Comparison of ENCODE assay signal across 9 cellular contexts in the genomic region with DNA sequence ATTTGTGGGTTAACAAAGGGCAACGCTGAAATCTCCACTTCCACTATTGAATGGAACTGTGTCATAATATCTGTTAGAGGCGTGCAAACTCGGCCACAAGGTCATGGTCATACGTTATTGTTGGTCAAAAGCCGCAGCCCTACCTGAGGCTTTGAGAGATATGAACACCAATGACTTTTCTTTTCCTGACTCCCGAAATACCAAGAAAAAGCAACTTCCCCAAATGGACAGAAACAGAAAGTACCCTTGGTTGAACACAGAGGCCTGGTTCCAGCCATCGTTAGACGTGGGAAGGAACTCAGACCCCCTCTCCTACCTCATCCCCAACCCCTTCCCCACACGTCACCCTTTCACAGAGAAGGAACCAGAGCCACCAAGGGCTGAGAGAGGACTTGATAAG. TPM values are rescaled to one million over a fixed set of nuclear protein-coding genes. Genes with fewer than 3 reads are reported as not detected.
DNase-seq lines count a peak whose midpoint lies in the region; ATAC-seq and TF ChIP-seq lines count a peak whose summit lies in the region.
"Had no signal": no experiment of that assay in that cellular context is flagged by ENCODE, and none has a peak within 500 bp of the region (broad histone marks: within the 10 kb centered on the region; RNA-seq: fewer than 3 reads in every experiment).

No MANE protein-coding gene starts in this region.

- ATAC-seq in activated CD8-positive, alpha-beta memory T cell treated with anti-CD3 and anti-CD28 coated beads, Interleukin-2, amount 10 ng/mL, durations not matched to agents 7 days and 5 days: no peak
- no peak for ATAC-seq in stimulated activated effector memory CD8-positive, alpha-beta T cell treated with anti-CD3 and anti-CD28 coated beads, Interleukin-12 subunit alpha, Interleukin-12 subunit beta, amount 100 ng/mL, for 72 hours
- ATAC-seq in GM18909 (IDR thresholded peaks at IDR 0.05; ENCODE audit: poor library complexity, unreplicated experiment) (no peak), HG03469 (IDR thresholded peaks at IDR 0.05; ENCODE audit: unreplicated experiment) (no peak)

- peaks cover 37% of the 10 kb centered on the region for H3K36me3 Mint-ChIP-seq in activated CD8-positive, alpha-beta memory T cell treated with anti-CD3 and anti-CD28 coated beads, Interleukin-2, amount 10 ng/mL, durations not matched to agents 7 days and 5 days
- H3K36me3 Mint-ChIP-seq in endothelial cell (ENCODE audit: low read depth, unreplicated experiment): peaks cover 22% of the 10 kb centered on the region
- peaks cover 33% of the 10 kb centered on the region for H3K36me3 Mint-ChIP-seq in stimulated activated effector memory CD8-positive, alpha-beta T cell treated with anti-CD3 and anti-CD28 coated beads, Interleukin-12 subunit alpha, Interleukin-12 subunit beta, amount 100 ng/mL, for 72 hours

- peaks cover 12% of the 10 kb centered on the region for H3K9me3 Mint-ChIP-seq in activated CD8-positive, alpha-beta memory T cell treated with anti-CD3 and anti-CD28 coated beads, Interleukin-2, amount 10 ng/mL, durations not matched to agents 7 days and 5 days (ENCODE audit: low read depth)
- H3K9me3 Mint-ChIP-seq in endothelial cell (ENCODE audit: unreplicated experiment): no peaks in the 10 kb centered on the region
- peaks cover 9% of the 10 kb centered on the region for H3K9me3 Mint-ChIP-seq in stimulated activated effector memory CD8-positive, alpha-beta T cell treated with anti-CD3 and anti-CD28 coated beads, Interleukin-12 subunit alpha, Interleukin-12 subunit beta, amount 100 ng/mL, for 72 hours

- peak overlapping the region; percentile 97 for H3K4me3 Mint-ChIP-seq in activated CD8-positive, alpha-beta memory T cell treated with anti-CD3 and anti-CD28 coated beads, Interleukin-2, amount 10 ng/mL, durations not matched to agents 7 days and 5 days
- H3K4me3 Mint-ChIP-seq in endothelial cell (ENCODE audit: unreplicated experiment): peak overlapping the region; percentile 70
- peak overlapping the region; percentile 84 for H3K4me3 Mint-ChIP-seq in stimulated activated effector memory CD8-positive, alpha-beta T cell treated with anti-CD3 and anti-CD28 coated beads, Interleukin-12 subunit alpha, Interleukin-12 subunit beta, amount 100 ng/mL, for 72 hours

- H3K27me3 Mint-ChIP-seq in activated CD8-positive, alpha-beta memory T cell treated with anti-CD3 and anti-CD28 coated beads, Interleukin-2, amount 10 ng/mL, durations not matched to agents 7 days and 5 days: no peaks in the 10 kb centered on the region
- peaks cover 7% of the 10 kb centered on the region for H3K27me3 Mint-ChIP-seq in endothelial cell (ENCODE audit: unreplicated experiment)

- CTCF ChIA-PET in activated CD8-positive, alpha-beta memory T cell treated with anti-CD3 and anti-CD28 coated beads, Interleukin-2, amount 10 ng/mL, durations not matched to agents 7 days and 5 days (lab: Charles Lee): interaction anchor here (0.9 kb wide), 1 partner anchor 19 kb away, joined by 3 read pairs; no protein-coding TSS in a partner anchor

- no peak overlapping the region for H3K27ac Mint-ChIP-seq in activated CD8-positive, alpha-beta memory T cell treated with anti-CD3 and anti-CD28 coated beads, Interleukin-2, amount 10 ng/mL, durations not matched to agents 7 days and 5 days
- H3K27ac Mint-ChIP-seq in endothelial cell (ENCODE audit: unreplicated experiment): peak overlapping the region; percentile 48
- peak overlapping the region; percentile 89 for H3K27ac Mint-ChIP-seq in stimulated activated effector memory CD8-positive, alpha-beta T cell treated with anti-CD3 and anti-CD28 coated beads, Interleukin-12 subunit alpha, Interleukin-12 subunit beta, amount 100 ng/mL, for 72 hours

- TF ChIP-seq CTCF in endothelial cell (IDR thresholded peaks at IDR 0.05; ENCODE audit: unreplicated experiment): no peak

- no peak for DNase-seq in activated CD8-positive, alpha-beta memory T cell treated with anti-CD3 and anti-CD28 coated beads, Interleukin-2, amount 10 ng/mL, durations not matched to agents 7 days and 5 days
- no peak for DNase-seq in activated CD8-positive, alpha-beta memory T cell treated with anti-CD3 and anti-CD28 coated beads for 24 hours
- DNase-seq in SIG-M5 treated with dmso at 0.1 percent for 504 hours (lab: John Stamatoyannopoulos, UW; ENCODE audit: unreplicated experiment) (peak; percentile 78), endothelial cell (ENCODE audit: low spot score) (no peak), dermis blood vessel endothelial cell (no peak)
- DNase-seq in stimulated activated effector memory CD8-positive, alpha-beta T cell treated with anti-CD3 and anti-CD28 coated beads, Interleukin-12 subunit alpha, Interleukin-12 subunit beta, amount 100 ng/mL, for 72 hours (ENCODE audit: low spot score in 2 of 2): peak in 1 of 2 donors; percentile 45
- DNase-seq: stimulated activated CD4-positive, alpha-beta T cell treated with anti-CD3 and anti-CD28 coated beads, Interleukin-15, amount 100 ng/mL, for 24 hours had no signal

- H3K4me1 Mint-ChIP-seq in activated CD8-positive, alpha-beta memory T cell treated with anti-CD3 and anti-CD28 coated beads, Interleukin-2, amount 10 ng/mL, durations not matched to agents 7 days and 5 days: peaks cover 50% of the 10 kb centered on the region
- peaks cover 11% of the 10 kb centered on the region for H3K4me1 Mint-ChIP-seq in endothelial cell (ENCODE audit: unreplicated experiment)
- H3K4me1 Mint-ChIP-seq in stimulated activated effector memory CD8-positive, alpha-beta T cell treated with anti-CD3 and anti-CD28 coated beads, Interleukin-12 subunit alpha, Interleukin-12 subunit beta, amount 100 ng/mL, for 72 hours: peaks cover 52% of the 10 kb centered on the region

RNA-seq across cellular contexts. Expression of a gene that starts 1.4 kb away (rescaled TPM):
- total RNA-seq in activated CD8-positive, alpha-beta memory T cell treated with anti-CD3 and anti-CD28 coated beads, Interleukin-2, amount 10 ng/mL, durations not matched to agents 7 days and 5 days: 10 to 100 TPM; 48.9 to 51.2 TPM
- total RNA-seq in endothelial cell (ENCODE audit: unreplicated experiment) (14.5 TPM), dermis blood vessel endothelial cell (0.05 TPM in 1 of 2 replicates, not detected in the other)

RNA-seq across cellular contexts. Expression of a gene that starts 54.4 kb away (rescaled TPM):
- total RNA-seq in activated CD8-positive, alpha-beta memory T cell treated with anti-CD3 and anti-CD28 coated beads, Interleukin-2, amount 10 ng/mL, durations not matched to agents 7 days and 5 days: under 1 TPM in 1 of 2 experiments, not detected in 1; 0.28 TPM
- total RNA-seq in endothelial cell (ENCODE audit: unreplicated experiment): 6.6 TPM
- total RNA-seq in dermis blood vessel endothelial cell: 0.68 and 0.84 TPM in 2 replicates

Comparison
In these comparisons a context has a peak if more than half of its experiments do, and no peak if none do; other contexts are left out.
1. RNA of a gene that starts 1.4 kb away (total RNA-seq): 48.9 to 51.2 TPM in activated CD8-positive, alpha-beta memory T cell treated with anti-CD3 and anti-CD28 coated beads, Interleukin-2, amount 10 ng/mL, durations not matched to agents 7 days and 5 days and 14.5 TPM in endothelial cell (single experiment); 0.05 TPM in dermis blood vessel endothelial cell; every median in the first group is over 10 times any median in the second.
2. Peak in every context shown above with its lines, with median percentiles within 50 percentile points of each other: H3K4me3 Mint-ChIP-seq.